8 cellular contexts compared by ENCODE assay signal in the genomic region with DNA sequence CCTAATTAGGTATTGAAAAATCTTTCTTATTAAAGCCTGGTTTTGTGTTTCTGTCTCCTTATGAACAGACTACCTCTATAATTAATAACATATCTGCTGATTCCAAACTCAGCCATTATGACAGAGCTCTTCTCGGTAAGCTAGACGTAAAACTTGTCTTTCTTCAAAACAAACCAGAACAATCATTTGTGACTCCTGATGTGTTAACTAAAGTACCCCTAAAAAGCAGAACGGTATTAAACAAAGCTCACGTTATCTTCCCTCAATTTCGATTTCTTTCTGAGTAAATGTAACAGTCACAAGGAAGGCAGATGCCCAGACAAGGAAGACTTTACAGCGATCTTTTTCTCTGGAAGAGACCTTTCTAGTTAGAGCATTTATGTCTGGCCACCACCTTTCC. TPM values are rescaled to one million over a fixed set of nuclear protein-coding genes. Genes with fewer than 3 reads are reported as not detected.
DNase-seq lines count a peak whose midpoint lies in the region; ATAC-seq and TF ChIP-seq lines count a peak whose summit lies in the region.

No MANE protein-coding gene starts in this region.

- H3K4me3 Mint-ChIP-seq in stimulated activated naive B cell treated with anti-CD40 and anti-IgM and Interleukin-4, amounts not matched to agents 10 μg/mL and 1 μg/mL and 100 μg/mL, for 72 hours = peak overlapping the region in 1 of 2 donors; percentile 32

- peak overlapping the region; percentile 95 for H3K4me3 ChIP-seq in AG10803 (ENCODE audit: low read length)
- peak overlapping the region; percentile 93 for H3K4me3 ChIP-seq in coronary artery
- peak overlapping the region; percentile 52 to 78 for H3K4me3 ChIP-seq in muscle layer of colon (ENCODE audit: low read depth in 1 of 2, low read length in 2 of 2)

- peaks cover under 1% of the 10 kb centered on the region for H3K36me3 ChIP-seq in muscle layer of colon (ENCODE audit: insufficient read depth, low read length)

- H3K9me3 ChIP-seq in muscle layer of colon (ENCODE audit: low read length) = no peaks in the 10 kb centered on the region

- H3K27ac Mint-ChIP-seq in stimulated activated naive B cell treated with anti-CD40 and anti-IgM and Interleukin-4, amounts not matched to agents 10 μg/mL and 1 μg/mL and 100 μg/mL, for 72 hours = no peak overlapping the region

- TF ChIP-seq CTCF in AG10803 (conservative IDR thresholded peaks at IDR 0.05; ENCODE audit: low read length) (no peak), coronary artery (IDR thresholded peaks at IDR 0.05) (no peak)

- H3K27ac ChIP-seq in coronary artery = peak overlapping the region; percentile 56 to 97
- H3K27ac ChIP-seq in muscle layer of colon (ENCODE audit: low read depth, low read length) = no peak overlapping the region

- ATAC-seq in HG02885 (IDR thresholded peaks at IDR 0.05; ENCODE audit: poor library complexity, unreplicated experiment) (peak; percentile 19), GM21423 (IDR thresholded peaks at IDR 0.05; ENCODE audit: unreplicated experiment) (no peak)
- no peak for ATAC-seq in stimulated activated naive B cell treated with anti-CD40 and anti-IgM and Interleukin-4, amounts not matched to agents 10 μg/mL and 1 μg/mL and 100 μg/mL, for 72 hours (replicated peaks)

- H3K27me3 ChIP-seq in muscle layer of colon (ENCODE audit: control insufficient read depth in 1 of 2, insufficient read depth in 2 of 2, low read length in 2 of 2) = no peaks in the 10 kb centered on the region

- peaks cover 31 to 47% of the 10 kb centered on the region in 2 donors for H3K27me3 Mint-ChIP-seq in stimulated activated naive B cell treated with anti-CD40 and anti-IgM and Interleukin-4, amounts not matched to agents 10 μg/mL and 1 μg/mL and 100 μg/mL, for 72 hours

- H3K9me3 Mint-ChIP-seq in stimulated activated naive B cell treated with anti-CD40 and anti-IgM and Interleukin-4, amounts not matched to agents 10 μg/mL and 1 μg/mL and 100 μg/mL, for 72 hours = no peaks in the 10 kb centered on the region

- peaks cover 10 to 19% of the 10 kb centered on the region in 2 donors for H3K4me1 Mint-ChIP-seq in stimulated activated naive B cell treated with anti-CD40 and anti-IgM and Interleukin-4, amounts not matched to agents 10 μg/mL and 1 μg/mL and 100 μg/mL, for 72 hours

- peaks cover 10% of the 10 kb centered on the region for H3K4me1 ChIP-seq in muscle layer of colon (ENCODE audit: insufficient read depth, low read length)

- no peaks in the 10 kb centered on the region for H3K36me3 Mint-ChIP-seq in stimulated activated naive B cell treated with anti-CD40 and anti-IgM and Interleukin-4, amounts not matched to agents 10 μg/mL and 1 μg/mL and 100 μg/mL, for 72 hours

- H3K9ac ChIP-seq in muscle layer of colon (ENCODE audit: low read length) = no peak overlapping the region

- DNase-seq in AG10803 (ENCODE audit: low read depth) = peak; percentile 9
- DNase-seq in coronary artery (ENCODE audit: low spot score) = no peak
- no peak for DNase-seq in NCI-H69 (lab: John Stamatoyannopoulos, UW)
- DNase-seq in cerebellum (ENCODE audit: low spot score) = no peak
- no peak for DNase-seq in stimulated activated naive B cell treated with anti-CD40 and anti-IgM and Interleukin-4, amounts not matched to agents 10 μg/mL and 1 μg/mL and 100 μg/mL, for 72 hours

RNA-seq across cellular contexts. Expression of a gene that starts 1.8 kb away (rescaled TPM):
- total RNA-seq in cerebellum = 27.5 TPM
